12 cellular contexts compared by ENCODE assay signal in genomic region chr1:216566809-216567208, GRCh38.
DNase-seq lines count a peak whose midpoint lies in the region; ATAC-seq and TF ChIP-seq lines count a peak whose summit lies in the region.
"Had no signal": no experiment of that assay in that cellular context is flagged by ENCODE, and none has a peak within 500 bp of the region (broad histone marks: within the 10 kb centered on the region; RNA-seq: fewer than 3 reads in every experiment).

No MANE protein-coding gene starts in this region.

- H3K27ac ChIP-seq in cardiac muscle cell, result no peak overlapping the region
- no peak overlapping the region for H3K27ac ChIP-seq in right cardiac atrium (ENCODE audit: low read length)
- no peak overlapping the region for H3K27ac ChIP-seq in CD4-positive, alpha-beta memory T cell (ENCODE audit: low read depth, low read length)
- H3K27ac ChIP-seq: pancreas had no signal

- H3K4me1 ChIP-seq in cardiac muscle cell (ENCODE audit: low read depth) (peaks cover 2% of the 10 kb centered on the region), right cardiac atrium (ENCODE audit: control insufficient read depth, insufficient read depth, low read length) (no peaks in the 10 kb centered on the region)
- no peaks in the 10 kb centered on the region for H3K4me1 ChIP-seq in CD4-positive, alpha-beta memory T cell (ENCODE audit: insufficient read depth, low read length)
- H3K4me1 ChIP-seq: pancreas had no signal

- 95% methylated on average over 2 of the region's 2 CpGs for WGBS in right cardiac atrium

- H3K4me3 ChIP-seq in cardiac muscle cell, result no peak overlapping the region
- no peak overlapping the region for H3K4me3 ChIP-seq in right cardiac atrium (ENCODE audit: low read length)
- no peak overlapping the region for H3K4me3 ChIP-seq in NB4 (ENCODE audit: low read depth, low read length)
- H3K4me3 ChIP-seq in cardiac fibroblast (replicated peaks in 1 of 2; ENCODE audit: low read depth in 2 of 2, low read length in 2 of 2), result no peak overlapping the region
- no peak overlapping the region for H3K4me3 ChIP-seq in CD4-positive, alpha-beta memory T cell (ENCODE audit: low read length in 2 of 2)
- H3K4me3 ChIP-seq: pancreas had no signal

- H3K36me3 Mint-ChIP-seq in type B pancreatic cell, result peaks cover 3% of the 10 kb centered on the region
- no peaks in the 10 kb centered on the region for H3K36me3 Mint-ChIP-seq in natural killer cell treated with Interleukin-12 subunit alpha and Interleukin-12 subunit beta and Interleukin-15 and Interleukin-18, amount 100 ng/mL, for 72 hours
- no peaks in the 10 kb centered on the region for H3K36me3 Mint-ChIP-seq in CD4-positive, alpha-beta memory T cell

- ATAC-seq in right cardiac atrium, result no peak
- no peak for ATAC-seq in natural killer cell treated with Interleukin-12 subunit alpha and Interleukin-12 subunit beta and Interleukin-15 and Interleukin-18, amount 100 ng/mL, for 72 hours
- no peak for ATAC-seq in HG03045 (IDR thresholded peaks at IDR 0.05; ENCODE audit: unreplicated experiment)

- H3K36me3 ChIP-seq in cardiac muscle cell, result peaks cover 17% of the 10 kb centered on the region
- H3K36me3 ChIP-seq in CD4-positive, alpha-beta memory T cell (ENCODE audit: insufficient read depth, low read length), result no peaks in the 10 kb centered on the region
- H3K36me3 ChIP-seq: pancreas had no signal

- CTCF ChIA-PET in CD4-positive, alpha-beta memory T cell (lab: Charles Lee; ENCODE audit: partially characterized antibody), result interaction anchor here (1.1 kb wide), 1 partner anchor 16 kb away, joined by 3 read pairs; no protein-coding TSS in a partner anchor

- no peak overlapping the region for H3K27ac Mint-ChIP-seq in type B pancreatic cell
- H3K27ac Mint-ChIP-seq in natural killer cell treated with Interleukin-12 subunit alpha and Interleukin-12 subunit beta and Interleukin-15 and Interleukin-18, amount 100 ng/mL, for 72 hours, result no peak overlapping the region
- H3K27ac Mint-ChIP-seq in CD4-positive, alpha-beta memory T cell, result no peak overlapping the region

- TF ChIP-seq CTCF in cardiac muscle cell (IDR thresholded peaks at IDR 0.05; ENCODE audit: low read depth, low read length) (peak; percentile 51), NB4 (IDR thresholded peaks at IDR 0.05; ENCODE audit: low read depth, low read length) (peak; percentile 5), cardiac fibroblast (IDR thresholded peaks at IDR 0.05; ENCODE audit: low read depth, low read length) (peak; percentile 31), type B pancreatic cell (conservative IDR thresholded peaks at IDR 0.05) (peak; percentile 45)

- peak in 1 of 2 donors; percentile 52 for DNase-seq in cardiac muscle cell (ENCODE audit: low read depth in 1 of 2, low spot score in 1 of 2)
- no peak for DNase-seq in right cardiac atrium
- peak; percentile 8 for DNase-seq in NB4 (ENCODE audit: low read depth)
- DNase-seq in cardiac fibroblast (ENCODE audit: low read depth in 2 of 2), result peak; percentile 41 to 58
- DNase-seq in type B pancreatic cell (ENCODE audit: extremely low spot score, unreplicated experiment), result no peak
- DNase-seq in natural killer cell treated with Interleukin-12 subunit alpha and Interleukin-12 subunit beta and Interleukin-15 and Interleukin-18, amount 100 ng/mL, for 72 hours (ENCODE audit: low spot score), result no peak
- DNase-seq in CD4-positive, alpha-beta memory T cell, result no peak
- DNase-seq: activated CD8-positive, alpha-beta memory T cell treated with anti-CD3 and anti-CD28 coated beads for 24 hours; DND-41; pancreas; stimulated activated naive CD4-positive, alpha-beta T cell had no signal

- POLR2A ChIA-PET in CD4-positive, alpha-beta memory T cell (lab: Charles Lee; ENCODE audit: partially characterized antibody), result no interaction called here

- no peaks in the 10 kb centered on the region for H3K4me1 Mint-ChIP-seq in type B pancreatic cell (ENCODE audit: unreplicated experiment)
- H3K4me1 Mint-ChIP-seq in natural killer cell treated with Interleukin-12 subunit alpha and Interleukin-12 subunit beta and Interleukin-15 and Interleukin-18, amount 100 ng/mL, for 72 hours (ENCODE audit: low read depth in 2 of 2), result no peaks in the 10 kb centered on the region
- no peaks in the 10 kb centered on the region for H3K4me1 Mint-ChIP-seq in CD4-positive, alpha-beta memory T cell

- intact Hi-C loops in right cardiac atrium (cut with DNase I), result no loop called here
- intact Hi-C loops in CD4-positive, alpha-beta memory T cell (cut with micrococcal nuclease), result no loop called here

- no peak for TF ChIP-seq POLR2A in NB4 (IDR thresholded peaks at IDR 0.05; ENCODE audit: extremely low read depth, insufficient read length)

- H3K27me3 ChIP-seq in cardiac muscle cell (no peaks in the 10 kb centered on the region), right cardiac atrium (ENCODE audit: control insufficient read depth, insufficient read depth) (no peaks in the 10 kb centered on the region)
- H3K27me3 ChIP-seq in CD4-positive, alpha-beta memory T cell (ENCODE audit: insufficient read depth, low read length), result no peaks in the 10 kb centered on the region
- H3K27me3 ChIP-seq: pancreas had no signal

- H3K27me3 Mint-ChIP-seq in type B pancreatic cell, result no peaks in the 10 kb centered on the region
- no peaks in the 10 kb centered on the region for H3K27me3 Mint-ChIP-seq in natural killer cell treated with Interleukin-12 subunit alpha and Interleukin-12 subunit beta and Interleukin-15 and Interleukin-18, amount 100 ng/mL, for 72 hours
- H3K27me3 Mint-ChIP-seq in CD4-positive, alpha-beta memory T cell, result no peaks in the 10 kb centered on the region

- no peak overlapping the region for H3K4me3 Mint-ChIP-seq in type B pancreatic cell
- H3K4me3 Mint-ChIP-seq in natural killer cell treated with Interleukin-12 subunit alpha and Interleukin-12 subunit beta and Interleukin-15 and Interleukin-18, amount 100 ng/mL, for 72 hours, result no peak overlapping the region
- no peak overlapping the region for H3K4me3 Mint-ChIP-seq in CD4-positive, alpha-beta memory T cell

- H3K9me3 ChIP-seq in cardiac muscle cell (ENCODE audit: low read depth) (no peaks in the 10 kb centered on the region), right cardiac atrium (ENCODE audit: control insufficient read depth, low read length) (no peaks in the 10 kb centered on the region)
- H3K9me3 ChIP-seq in CD4-positive, alpha-beta memory T cell (ENCODE audit: control insufficient read depth in 1 of 2, low read length in 2 of 2), result no peaks in the 10 kb centered on the region
- H3K9me3 ChIP-seq: pancreas had no signal

- H3K9me3 Mint-ChIP-seq in type B pancreatic cell, result no peaks in the 10 kb centered on the region
- H3K9me3 Mint-ChIP-seq in natural killer cell treated with Interleukin-12 subunit alpha and Interleukin-12 subunit beta and Interleukin-15 and Interleukin-18, amount 100 ng/mL, for 72 hours, result peaks cover 12% of the 10 kb centered on the region
- H3K9me3 Mint-ChIP-seq in CD4-positive, alpha-beta memory T cell, result peaks cover 0 to 10% (median 6%) of the 10 kb centered on the region in 8 donors

Comparison
In these comparisons a context has a peak if more than half of its experiments do, and no peak if none do; other contexts are left out.
1. DNase-seq: peak in NB4 (single experiment) and cardiac fibroblast (2 of 2); none in right cardiac atrium (0 of 3), type B pancreatic cell (single experiment), natural killer cell treated with Interleukin-12 subunit alpha and Interleukin-12 subunit beta and Interleukin-15 and Interleukin-18, amount 100 ng/mL, for 72 hours (single experiment) and CD4-positive, alpha-beta memory T cell (0 of 5).
2. Peak in every context shown above with its lines, with median percentiles within 50 percentile points of each other: CTCF ChIP-seq.